25 cellular contexts compared by ENCODE assay signal in the genomic region with DNA sequence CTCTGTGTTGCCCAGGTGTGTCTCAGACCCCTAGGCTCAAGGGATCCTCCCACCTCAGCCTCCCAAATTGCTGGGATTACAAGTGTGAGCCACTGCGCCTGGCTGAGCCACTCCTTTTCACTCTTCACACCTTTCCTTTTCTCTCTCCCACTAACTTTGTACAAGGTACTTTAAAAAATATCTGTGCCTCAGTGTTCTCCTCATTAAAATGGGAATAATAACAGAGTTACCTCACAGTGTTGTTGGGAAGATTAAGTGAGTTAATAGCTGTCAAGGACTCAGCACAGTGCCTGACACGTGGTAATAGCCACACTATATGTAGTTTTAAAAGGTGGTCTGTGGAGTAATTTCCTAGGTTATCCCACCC.
A peak's percentile ranks its signal among the peaks of the same experiment; 100 is the strongest.
DNase-seq lines count a peak whose midpoint lies in the region; ATAC-seq and TF ChIP-seq lines count a peak whose summit lies in the region.
"Had no signal": no experiment of that assay in that cellular context is flagged by ENCODE, and none has a peak within 500 bp of the region (broad histone marks: within the 10 kb centered on the region; RNA-seq: fewer than 3 reads in every experiment).

No MANE protein-coding gene starts in this region.

- no peaks in the 10 kb centered on the region for H3K9me3 Mint-ChIP-seq in activated T-cell treated with anti-CD3 and anti-CD28 coated beads, Interleukin-2, amount 50 U/mL, for 72 hours
- H3K9me3 Mint-ChIP-seq in activated T-cell treated with anti-CD3 and anti-CD28 coated beads, Interleukin-2, amount 50 U/mL, for 24 hours, result no peaks in the 10 kb centered on the region
- peaks cover 0 to 5% (median 2%) of the 10 kb centered on the region in 7 donors for H3K9me3 Mint-ChIP-seq in CD14-positive monocyte
- no peaks in the 10 kb centered on the region for H3K9me3 Mint-ChIP-seq in endothelial cell (ENCODE audit: unreplicated experiment)
- H3K9me3 Mint-ChIP-seq: activated CD4-positive, alpha-beta T cell treated with anti-CD3 and anti-CD28 coated beads, Interleukin-2, amount 10 ng/mL, durations not matched to agents 7 days and 5 days; activated T-cell treated with anti-CD3 and anti-CD28 coated beads, Interleukin-2, amount 50 U/mL, for 4 hours; WTC11 had no signal

- no peak for ATAC-seq in activated T-cell treated with anti-CD3 and anti-CD28 coated beads, Interleukin-2, amount 50 U/mL, for 72 hours (replicated peaks in 1 of 2)
- no peak for ATAC-seq in SK-N-SH treated with all-trans-retinoic acid at 6 μM for 48 hours
- ATAC-seq: esophagus mucosa, foreskin keratinocyte, PC-3, Right ventricle myocardium inferior, WTC11 had no signal

- DNase-seq in activated T-cell treated with anti-CD3 and anti-CD28 coated beads, Interleukin-2, amount 50 U/mL, for 72 hours, result no peak
- DNase-seq in activated T-cell treated with anti-CD3 and anti-CD28 coated beads, Interleukin-2, amount 50 U/mL, for 24 hours, result no peak
- DNase-seq in CD14-positive monocyte (ENCODE audit: low spot score) (no peak), endothelial cell (ENCODE audit: low spot score) (no peak), NCI-H2081 treated with DMSO at 0.1 percent for 48 hours (lab: John Stamatoyannopoulos, UW) (no peak), HK-2 (ENCODE audit: unreplicated experiment) (no peak)
- DNase-seq: activated naive CD4-positive, alpha-beta T cell; activated T-cell treated with anti-CD3 and anti-CD28 coated beads, Interleukin-2, amount 50 U/mL, for 4 hours; DMS53; effector memory CD4-positive, alpha-beta T cell; foreskin keratinocyte; GM23248; NCI-H1694; NCI-H2171; NCI-H510A treated with DMSO at 0.1 percent for 48 hours; PC-3; spleen; T-helper 9 cell had no signal

- peaks cover 0 to 2% of the 10 kb centered on the region in 2 donors for H3K36me3 Mint-ChIP-seq in activated T-cell treated with anti-CD3 and anti-CD28 coated beads, Interleukin-2, amount 50 U/mL, for 72 hours (ENCODE audit: insufficient read depth in 2 of 2)
- H3K36me3 Mint-ChIP-seq in activated T-cell treated with anti-CD3 and anti-CD28 coated beads, Interleukin-2, amount 50 U/mL, for 24 hours (ENCODE audit: low read depth), result no peaks in the 10 kb centered on the region
- H3K36me3 Mint-ChIP-seq in CD14-positive monocyte, result peaks cover 34 to 58% of the 10 kb centered on the region in 2 donors
- peaks cover 24% of the 10 kb centered on the region for H3K36me3 Mint-ChIP-seq in endothelial cell (ENCODE audit: low read depth, unreplicated experiment)
- H3K36me3 Mint-ChIP-seq: WTC11 had no signal

- peak overlapping the region; percentile 65 to 90 for H3K4me3 Mint-ChIP-seq in activated T-cell treated with anti-CD3 and anti-CD28 coated beads, Interleukin-2, amount 50 U/mL, for 72 hours
- no peak overlapping the region for H3K4me3 Mint-ChIP-seq in activated T-cell treated with anti-CD3 and anti-CD28 coated beads, Interleukin-2, amount 50 U/mL, for 24 hours
- H3K4me3 Mint-ChIP-seq in CD14-positive monocyte (peak overlapping the region; percentile 82 to 91), endothelial cell (ENCODE audit: unreplicated experiment) (no peak overlapping the region)
- H3K4me3 Mint-ChIP-seq: activated CD4-positive, alpha-beta T cell treated with anti-CD3 and anti-CD28 coated beads, Interleukin-2, amount 10 ng/mL, durations not matched to agents 7 days and 5 days; WTC11 had no signal

- H3K27ac Mint-ChIP-seq in activated T-cell treated with anti-CD3 and anti-CD28 coated beads, Interleukin-2, amount 50 U/mL, for 72 hours, result no peak overlapping the region
- no peak overlapping the region for H3K27ac Mint-ChIP-seq in activated T-cell treated with anti-CD3 and anti-CD28 coated beads, Interleukin-2, amount 50 U/mL, for 24 hours
- H3K27ac Mint-ChIP-seq in CD14-positive monocyte, result peak overlapping the region; percentile 40 to 100 (median 98)
- H3K27ac Mint-ChIP-seq in endothelial cell (ENCODE audit: unreplicated experiment), result peak overlapping the region; percentile 30
- H3K27ac Mint-ChIP-seq: activated CD4-positive, alpha-beta T cell treated with anti-CD3 and anti-CD28 coated beads, Interleukin-2, amount 10 ng/mL, durations not matched to agents 7 days and 5 days; WTC11 had no signal

- H3K27me3 Mint-ChIP-seq in activated T-cell treated with anti-CD3 and anti-CD28 coated beads, Interleukin-2, amount 50 U/mL, for 72 hours (ENCODE audit: low read depth), result peaks cover 76% of the 10 kb centered on the region
- H3K27me3 Mint-ChIP-seq in activated T-cell treated with anti-CD3 and anti-CD28 coated beads, Interleukin-2, amount 50 U/mL, for 24 hours, result peaks cover 78% of the 10 kb centered on the region
- H3K27me3 Mint-ChIP-seq in CD14-positive monocyte (ENCODE audit: low read depth in 3 of 3) (peaks cover 0 to 4% (median 2%) of the 10 kb centered on the region in 3 donors), endothelial cell (ENCODE audit: unreplicated experiment) (peaks cover 9% of the 10 kb centered on the region)

- no peak for TF ChIP-seq CTCF in CD14-positive monocyte (IDR thresholded peaks at IDR 0.05)
- TF ChIP-seq CTCF in endothelial cell (IDR thresholded peaks at IDR 0.05; ENCODE audit: unreplicated experiment), result no peak

- intact Hi-C loops in CD14-positive monocyte (cut with micrococcal nuclease), result loop anchor here (5.0 to 10.0 kb wide), 4 partner anchors 36 to 71 kb away; no protein-coding TSS in a partner anchor

- peak overlapping the region in 13 of 21 experiments; percentile 43 to 87 (median 78) for H3K27ac ChIP-seq in skin epidermis
- H3K27ac ChIP-seq: 22Rv1, foreskin keratinocyte, GM23248 had no signal

- peaks cover 29% of the 10 kb centered on the region for H3K4me1 Mint-ChIP-seq in activated T-cell treated with anti-CD3 and anti-CD28 coated beads, Interleukin-2, amount 50 U/mL, for 72 hours (ENCODE audit: low read depth)
- peaks cover 33% of the 10 kb centered on the region for H3K4me1 Mint-ChIP-seq in activated T-cell treated with anti-CD3 and anti-CD28 coated beads, Interleukin-2, amount 50 U/mL, for 24 hours (ENCODE audit: low read depth)
- H3K4me1 Mint-ChIP-seq in CD14-positive monocyte, result peaks cover 98% of the 10 kb centered on the region
- peaks cover 70% of the 10 kb centered on the region for H3K4me1 Mint-ChIP-seq in endothelial cell (ENCODE audit: unreplicated experiment)

- H3K4me3 ChIP-seq in skin epidermis, result no peak overlapping the region
- H3K4me3 ChIP-seq: GM23248 had no signal

TF ChIP-seq in SK-N-SH treated with all-trans-retinoic acid at 6 μM for 48 hours, 23 proteins besides CTCF, POLR2A, EP300 and RAD21 (continues in another document):
- no peak for TF ChIP-seq ARNTL (CRISPR knock-in tag; IDR thresholded peaks at IDR 0.05; ENCODE audit: borderline replicate concordance, low read depth)
- TF ChIP-seq GLIS3 (CRISPR knock-in tag; IDR thresholded peaks at IDR 0.05), result no peak
- TF ChIP-seq, protein P1, sequence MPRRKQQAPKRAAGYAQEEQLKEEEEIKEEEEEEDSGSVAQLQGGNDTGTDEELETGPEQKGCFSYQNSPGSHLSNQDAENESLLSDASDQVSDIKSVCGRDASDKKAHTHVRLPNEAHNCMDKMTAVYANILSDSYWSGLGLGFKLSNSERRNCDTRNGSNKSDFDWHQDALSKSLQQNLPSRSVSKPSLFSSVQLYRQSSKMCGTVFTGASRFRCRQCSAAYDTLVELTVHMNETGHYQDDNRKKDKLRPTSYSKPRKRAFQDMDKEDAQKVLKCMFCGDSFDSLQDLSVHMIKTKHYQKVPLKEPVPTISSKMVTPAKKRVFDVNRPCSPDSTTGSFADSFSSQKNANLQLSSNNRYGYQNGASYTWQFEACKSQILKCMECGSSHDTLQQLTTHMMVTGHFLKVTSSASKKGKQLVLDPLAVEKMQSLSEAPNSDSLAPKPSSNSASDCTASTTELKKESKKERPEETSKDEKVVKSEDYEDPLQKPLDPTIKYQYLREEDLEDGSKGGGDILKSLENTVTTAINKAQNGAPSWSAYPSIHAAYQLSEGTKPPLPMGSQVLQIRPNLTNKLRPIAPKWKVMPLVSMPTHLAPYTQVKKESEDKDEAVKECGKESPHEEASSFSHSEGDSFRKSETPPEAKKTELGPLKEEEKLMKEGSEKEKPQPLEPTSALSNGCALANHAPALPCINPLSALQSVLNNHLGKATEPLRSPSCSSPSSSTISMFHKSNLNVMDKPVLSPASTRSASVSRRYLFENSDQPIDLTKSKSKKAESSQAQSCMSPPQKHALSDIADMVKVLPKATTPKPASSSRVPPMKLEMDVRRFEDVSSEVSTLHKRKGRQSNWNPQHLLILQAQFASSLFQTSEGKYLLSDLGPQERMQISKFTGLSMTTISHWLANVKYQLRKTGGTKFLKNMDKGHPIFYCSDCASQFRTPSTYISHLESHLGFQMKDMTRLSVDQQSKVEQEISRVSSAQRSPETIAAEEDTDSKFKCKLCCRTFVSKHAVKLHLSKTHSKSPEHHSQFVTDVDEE (CRISPR knock-in tag; IDR thresholded peaks at IDR 0.05), result no peak
- no peak for TF ChIP-seq CSDC2 (CRISPR knock-in tag; IDR thresholded peaks at IDR 0.05)
- no peak for TF ChIP-seq ZFP30 (CRISPR knock-in tag; IDR thresholded peaks at IDR 0.05)
- no peak for TF ChIP-seq TOX (CRISPR knock-in tag; IDR thresholded peaks at IDR 0.05; ENCODE audit: borderline replicate concordance)
- TF ChIP-seq, protein P2, sequence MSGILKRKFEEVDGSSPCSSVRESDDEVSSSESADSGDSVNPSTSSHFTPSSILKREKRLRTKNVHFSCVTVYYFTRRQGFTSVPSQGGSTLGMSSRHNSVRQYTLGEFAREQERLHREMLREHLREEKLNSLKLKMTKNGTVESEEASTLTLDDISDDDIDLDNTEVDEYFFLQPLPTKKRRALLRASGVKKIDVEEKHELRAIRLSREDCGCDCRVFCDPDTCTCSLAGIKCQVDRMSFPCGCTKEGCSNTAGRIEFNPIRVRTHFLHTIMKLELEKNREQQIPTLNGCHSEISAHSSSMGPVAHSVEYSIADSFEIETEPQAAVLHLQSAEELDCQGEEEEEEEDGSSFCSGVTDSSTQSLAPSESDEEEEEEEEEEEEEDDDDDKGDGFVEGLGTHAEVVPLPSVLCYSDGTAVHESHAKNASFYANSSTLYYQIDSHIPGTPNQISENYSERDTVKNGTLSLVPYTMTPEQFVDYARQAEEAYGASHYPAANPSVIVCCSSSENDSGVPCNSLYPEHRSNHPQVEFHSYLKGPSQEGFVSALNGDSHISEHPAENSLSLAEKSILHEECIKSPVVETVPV (CRISPR knock-in tag; IDR thresholded peaks at IDR 0.05), result no peak
- TF ChIP-seq ESRRG (CRISPR knock-in tag; IDR thresholded peaks at IDR 0.05), result no peak
- TF ChIP-seq ZNF565 (CRISPR knock-in tag; conservative IDR thresholded peaks at IDR 0.05; ENCODE audit: low read depth), result no peak
- TF ChIP-seq TCF4 (CRISPR knock-in tag; IDR thresholded peaks at IDR 0.05; ENCODE audit: borderline replicate concordance), result no peak
- no peak for TF ChIP-seq ZNF8 (CRISPR knock-in tag; IDR thresholded peaks at IDR 0.05)

Comparison
In these comparisons a context has a peak if more than half of its experiments do, and no peak if none do; other contexts are left out.
1. H3K4me3 Mint-ChIP-seq: peak in activated T-cell treated with anti-CD3 and anti-CD28 coated beads, Interleukin-2, amount 50 U/mL, for 72 hours (2 of 2) and CD14-positive monocyte (2 of 2); none in activated T-cell treated with anti-CD3 and anti-CD28 coated beads, Interleukin-2, amount 50 U/mL, for 24 hours (single experiment) and endothelial cell (single experiment).
2. H3K27ac Mint-ChIP-seq: peak in CD14-positive monocyte (7 of 7) and endothelial cell (single experiment); none in activated T-cell treated with anti-CD3 and anti-CD28 coated beads, Interleukin-2, amount 50 U/mL, for 72 hours (single experiment) and activated T-cell treated with anti-CD3 and anti-CD28 coated beads, Interleukin-2, amount 50 U/mL, for 24 hours (single experiment).